ENCODE assay signal across 20 cellular contexts in the genomic region with DNA sequence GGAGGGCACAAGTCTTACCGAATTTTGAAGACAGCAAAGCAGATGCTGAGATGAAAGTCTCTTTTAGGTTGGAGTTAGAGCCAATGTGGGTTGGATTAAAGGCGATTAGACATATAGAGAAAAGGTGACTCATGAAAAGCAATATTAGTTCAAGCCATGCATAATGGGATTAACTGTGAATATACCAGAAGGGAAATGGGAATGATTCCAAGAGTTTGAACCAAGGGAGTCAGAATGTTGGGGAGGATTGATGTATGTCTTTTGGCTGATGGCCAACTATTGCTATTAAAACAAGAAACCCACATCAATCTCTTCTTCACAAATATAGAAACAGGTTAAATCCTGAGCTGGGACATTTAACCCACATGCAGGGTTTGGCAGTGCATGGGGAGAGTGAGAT. TPM values are rescaled to one million over a fixed set of nuclear protein-coding genes. Genes with fewer than 3 reads are reported as not detected.
DNase-seq lines count a peak whose midpoint lies in the region; ATAC-seq and TF ChIP-seq lines count a peak whose summit lies in the region.
"Had no signal": no experiment of that assay in that cellular context is flagged by ENCODE, and none has a peak within 500 bp of the region (broad histone marks: within the 10 kb centered on the region; RNA-seq: fewer than 3 reads in every experiment).

No MANE protein-coding gene starts in this region.

- DNase-seq in HT-29 (ENCODE audit: low spot score) (peak; percentile 42), NCI-H446 treated with DMSO at 0.1 percent for 48 hours (lab: John Stamatoyannopoulos, UW) (peak; percentile 55), fibroblast of mammary gland (ENCODE audit: low read depth) (peak; percentile 29), retinal pigment epithelial cell (ENCODE audit: low read depth) (peak; percentile 73)
- DNase-seq: heart left ventricle; left lung; NCI-H1436 treated with DMSO at 0.1 percent for 48 hours; NCI-H2171 treated with DMSO at 0.1 percent for 48 hours; psoas muscle; stimulated activated CD4-positive, alpha-beta T cell treated with anti-CD3 and anti-CD28 coated beads, Interleukin-4, amount 100 ng/mL, for 24 hours; stimulated activated naive CD8-positive, alpha-beta T cell treated with anti-CD3 and anti-CD28 coated beads, Interleukin-15, amount 100 ng/mL, for 72 hours; T1000; trophoblast cell had no signal

- H3K4me3 ChIP-seq in fibroblast of mammary gland (ENCODE audit: control insufficient read depth, low read depth, low read length), result no peak overlapping the region
- no peak overlapping the region for H3K4me3 ChIP-seq in retinal pigment epithelial cell (ENCODE audit: low read length)
- H3K4me3 ChIP-seq: left lung, neural progenitor cell, psoas muscle, SK-N-MC had no signal

- ATAC-seq in HG03196 (IDR thresholded peaks at IDR 0.05; ENCODE audit: unreplicated experiment) (no peak), GM19351 (IDR thresholded peaks at IDR 0.05; ENCODE audit: unreplicated experiment) (no peak), HG02981 (IDR thresholded peaks at IDR 0.05; ENCODE audit: unreplicated experiment) (no peak)
- ATAC-seq: heart left ventricle; left lung; psoas muscle; stimulated activated naive CD8-positive, alpha-beta T cell treated with anti-CD3 and anti-CD28 coated beads, Interleukin-15, amount 100 ng/mL, for 72 hours had no signal

- TF ChIP-seq CTCF in fibroblast of mammary gland (conservative IDR thresholded peaks at IDR 0.05; ENCODE audit: control insufficient read depth, insufficient read depth, low read depth, low read length) (no peak), retinal pigment epithelial cell (conservative IDR thresholded peaks at IDR 0.05; ENCODE audit: low read depth, low read length) (no peak)

RNA-seq across cellular contexts. Expression of gene HMGCS2, which starts 1.2 kb away (rescaled TPM):
- 4.1 and 10.2 TPM in 2 replicates for total RNA-seq in HT-29 (2014; rRNA removed; shearing (Covaris generic))
- total RNA-seq: MCF 10A, mononuclear cell had no signal

RNA-seq across cellular contexts. Expression of gene REG4, which starts 43.8 kb away (rescaled TPM):
- 12.4 and 12.8 TPM in 2 replicates for total RNA-seq in HT-29 (2014; rRNA removed; shearing (Covaris generic))
- total RNA-seq: heart left ventricle, left lung, MCF 10A, psoas muscle had no signal

RNA-seq across cellular contexts. Expression of gene PHGDH, which starts 55.8 kb away (rescaled TPM):
- 59.1 and 60.3 TPM in 2 replicates for total RNA-seq in HT-29 (2014; rRNA removed; shearing (Covaris generic))
